In the genomic region with DNA sequence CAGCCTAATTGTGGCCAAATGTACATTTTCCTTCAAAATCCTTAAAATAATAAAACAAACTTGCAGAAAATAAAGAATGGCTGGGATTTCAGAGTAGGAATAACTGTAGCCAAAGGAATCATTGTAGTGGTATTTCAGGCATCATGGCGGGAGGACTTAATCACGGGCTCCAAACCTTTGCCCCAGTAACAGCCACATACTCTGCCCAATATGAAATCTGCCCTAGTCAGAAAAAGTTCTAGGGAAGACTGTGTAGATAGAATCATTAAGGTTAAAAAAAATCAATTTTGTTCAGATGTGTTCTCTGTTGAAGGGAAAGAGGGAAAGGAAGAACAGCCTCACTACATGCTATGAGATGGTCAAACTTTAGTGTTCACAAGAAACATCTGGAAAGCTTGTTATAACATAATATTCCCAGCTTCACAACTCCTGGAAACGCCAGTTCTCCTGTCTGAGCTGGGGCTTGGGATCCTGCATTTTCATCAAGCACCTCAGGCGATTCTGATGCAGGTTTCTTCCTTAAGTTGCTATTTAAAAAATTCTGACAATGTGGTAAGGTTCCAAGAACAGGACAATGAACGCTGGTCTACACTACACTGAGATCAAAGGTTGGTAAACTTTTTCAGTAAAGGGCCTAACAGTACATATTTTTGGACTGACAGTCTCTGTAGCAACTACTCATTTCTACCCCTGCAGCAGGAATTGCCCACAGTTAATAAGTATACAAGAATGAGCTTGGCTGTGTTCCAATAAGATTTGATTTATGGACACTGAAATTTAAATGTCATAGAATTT, we compare ENCODE assay signal across 11 cellular contexts.
DNase-seq lines count a peak whose midpoint lies in the region; ATAC-seq, FAIRE-seq and TF ChIP-seq lines count a peak whose summit lies in the region.
"Had no signal": no experiment of that assay in that cellular context is flagged by ENCODE, and none has a peak within 500 bp of the region (broad histone marks: within the 10 kb centered on the region; RNA-seq: fewer than 3 reads in every experiment).

No MANE protein-coding gene starts in this region.

- peak overlapping the region; percentile 92 for H3K27ac ChIP-seq in mesodermal cell (ENCODE audit: low read depth, low read length, severe bottlenecking)

- no peak for TF ChIP-seq CTCF in bronchial epithelial cell (IDR thresholded peaks at IDR 0.05; ENCODE audit: insufficient read depth, low read length, severe bottlenecking)

- no peaks in the 10 kb centered on the region for H3K36me3 ChIP-seq in bronchial epithelial cell (ENCODE audit: control insufficient read depth, insufficient read depth, low read length)
- peaks cover 18% of the 10 kb centered on the region for H3K36me3 ChIP-seq in mesodermal cell (ENCODE audit: control insufficient read depth, insufficient read depth, low read length)

- FAIRE-seq in bronchial epithelial cell (lab: Jason Lieb, UNC) (no peak), GM12892 (lab: Jason Lieb, UNC) (no peak)

- no peak for TF ChIP-seq POLR2A in GM12892 (IDR thresholded peaks at IDR 0.05; ENCODE audit: low read depth, low read length)

- DNase-seq in Daoy (ENCODE audit: low read depth): peak; percentile 36
- DNase-seq in bronchial epithelial cell (ENCODE audit: low read depth): peak; percentile 34
- DNase-seq in iPS-NIHi7 (ENCODE audit: extremely low spot score): no peak
- DNase-seq in NK-92 treated with Interleukin-12 subunit alpha and Interleukin-12 subunit beta, amount 100 ng/mL, for 24 hours (lab: John Stamatoyannopoulos, UW): no peak
- DNase-seq in GM12892 (ENCODE audit: insufficient read length): no peak
- DNase-seq: activated naive CD4-positive, alpha-beta T cell treated with Interleukin-2 at 50 U/mL for 16 hours; DMS153; Karpas-422 had no signal

- H3K4me1 ChIP-seq in mesodermal cell (ENCODE audit: control insufficient read depth, insufficient read depth, low read length, poor library complexity, severe bottlenecking): peaks cover 64% of the 10 kb centered on the region

- H3K27me3 ChIP-seq in bronchial epithelial cell (ENCODE audit: control insufficient read depth, insufficient read depth, low read length): no peaks in the 10 kb centered on the region

- peaks cover 8% of the 10 kb centered on the region for H3K9me3 ChIP-seq in mesodermal cell (ENCODE audit: control insufficient read depth, low read length)

- WGBS in mesodermal cell (ENCODE audit: insufficient coverage in 2 of 2), 2 experiments: 50 to 67% methylated on average over 2 to 4 of the region's 5 CpGs

- ATAC-seq in HG03432 (IDR thresholded peaks at IDR 0.05; ENCODE audit: unreplicated experiment) (peak; percentile 60), HG03139 (IDR thresholded peaks at IDR 0.05; ENCODE audit: unreplicated experiment) (no peak)

- H3K4me3 ChIP-seq in bronchial epithelial cell (ENCODE audit: low read depth, low read length): no peak overlapping the region
- H3K4me3 ChIP-seq in mesodermal cell (ENCODE audit: extremely low read depth, insufficient read depth, low read length, poor library complexity, severe bottlenecking): no peak overlapping the region

Comparison
In these comparisons a context has a peak if more than half of its experiments do, and no peak if none do; other contexts are left out.
1. DNase-seq: peak in Daoy (single experiment) and bronchial epithelial cell (single experiment); none in iPS-NIHi7 (single experiment), NK-92 treated with Interleukin-12 subunit alpha and Interleukin-12 subunit beta, amount 100 ng/mL, for 24 hours (single experiment) and GM12892 (single experiment).